18 cellular contexts compared by ENCODE assay signal in genomic region chr9:11199335-11199734, GRCh38.
A peak's percentile ranks its signal among the peaks of the same experiment; 100 is the strongest.
DNase-seq lines count a peak whose midpoint lies in the region; ATAC-seq and TF ChIP-seq lines count a peak whose summit lies in the region.
"Had no signal": no experiment of that assay in that cellular context is flagged by ENCODE, and none has a peak within 500 bp of the region (broad histone marks: within the 10 kb centered on the region; RNA-seq: fewer than 3 reads in every experiment).

No MANE protein-coding gene starts in this region.

- H3K9me3 ChIP-seq in neuronal stem cell (replicated peaks in 1 of 2; ENCODE audit: control insufficient read depth in 2 of 2, insufficient read depth in 1 of 2, low read depth in 1 of 2, low read length in 2 of 2) = no peaks in the 10 kb centered on the region
- H3K9me3 ChIP-seq in CD8-positive, alpha-beta memory T cell (ENCODE audit: low read length) = no peaks in the 10 kb centered on the region
- H3K9me3 ChIP-seq: BE2C had no signal

- H3K4me1 Mint-ChIP-seq in glutamatergic neuron (ENCODE audit: low read depth, unreplicated experiment) = peaks cover 22% of the 10 kb centered on the region
- H3K4me1 Mint-ChIP-seq in CD8-positive, alpha-beta memory T cell = no peaks in the 10 kb centered on the region
- no peaks in the 10 kb centered on the region for H3K4me1 Mint-ChIP-seq in T-cell
- H3K4me1 Mint-ChIP-seq: CD4-positive, alpha-beta memory T cell; IgD-negative memory B cell had no signal

- no peak overlapping the region for H2BK12ac ChIP-seq in neuronal stem cell (ENCODE audit: low read length)

- H3K36me3 ChIP-seq in H7 (replicated peaks; ENCODE audit: control insufficient read depth, insufficient read depth, low read length) (no peaks in the 10 kb centered on the region), neuronal stem cell (replicated peaks in 1 of 2; ENCODE audit: control insufficient read depth in 2 of 2, insufficient read depth in 2 of 2, low read length in 2 of 2) (no peaks in the 10 kb centered on the region)
- H3K36me3 ChIP-seq in CD8-positive, alpha-beta memory T cell (ENCODE audit: insufficient read depth, low read length) = no peaks in the 10 kb centered on the region
- H3K36me3 ChIP-seq: BE2C had no signal

- H3K4me3 ChIP-seq in H7 (ENCODE audit: insufficient read depth, low read depth, low read length) (no peak overlapping the region), neuronal stem cell (ENCODE audit: low read length in 2 of 2) (no peak overlapping the region)
- no peak overlapping the region for H3K4me3 ChIP-seq in CD8-positive, alpha-beta memory T cell (ENCODE audit: low read length)

- H3K14ac ChIP-seq in neuronal stem cell (ENCODE audit: low read length) = no peak overlapping the region

- no peak overlapping the region for H2BK120ac ChIP-seq in neuronal stem cell (ENCODE audit: low read depth, low read length)

- no peak overlapping the region for H3K18ac ChIP-seq in neuronal stem cell (ENCODE audit: low read length)

- H3K79me1 ChIP-seq in neuronal stem cell (ENCODE audit: low read depth, low read length) = no peaks in the 10 kb centered on the region

- H3K9ac ChIP-seq in neuronal stem cell (ENCODE audit: low read depth, low read length, poor library complexity) = no peak overlapping the region

- no CpG with 5 or more reads among the region's 2 CpGs for WGBS in neuronal stem cell (ENCODE audit: extremely low coverage in 2 of 2, insufficient read length in 2 of 2, insufficient replicate concordance in 1 of 2), 2 donors

- H3K9me3 Mint-ChIP-seq in glutamatergic neuron (ENCODE audit: unreplicated experiment) = peaks cover 6% of the 10 kb centered on the region
- H3K9me3 Mint-ChIP-seq in CD8-positive, alpha-beta memory T cell = peaks cover 5 to 37% (median 14%) of the 10 kb centered on the region in 5 donors
- H3K9me3 Mint-ChIP-seq in T-cell = peaks cover 16 to 21% (median 16%) of the 10 kb centered on the region in 3 donors

- ATAC-seq in HG03342 (IDR thresholded peaks at IDR 0.05; ENCODE audit: unreplicated experiment) (no peak), T-cell (replicated peaks in 1 of 4) (no peak), GM21717 (IDR thresholded peaks at IDR 0.05; ENCODE audit: unreplicated experiment) (no peak)
- ATAC-seq: HCT116, Panc1 had no signal

- H3K23ac ChIP-seq in neuronal stem cell (ENCODE audit: low read depth, low read length, poor library complexity) = no peak overlapping the region

- no peak overlapping the region for H3K27ac ChIP-seq in neuronal stem cell (replicated peaks; ENCODE audit: low read length)
- H3K27ac ChIP-seq in CD8-positive, alpha-beta memory T cell (ENCODE audit: low read depth, low read length) = no peak overlapping the region
- H3K27ac ChIP-seq: HL-60 had no signal

- H3K27ac Mint-ChIP-seq in glutamatergic neuron (ENCODE audit: unreplicated experiment) = peak overlapping the region; percentile 90
- no peak overlapping the region for H3K27ac Mint-ChIP-seq in CD8-positive, alpha-beta memory T cell
- H3K27ac Mint-ChIP-seq in T-cell = no peak overlapping the region
- H3K27ac Mint-ChIP-seq: CD4-positive, alpha-beta memory T cell; IgD-negative memory B cell had no signal

- no peaks in the 10 kb centered on the region for H3K4me1 ChIP-seq in neuronal stem cell (ENCODE audit: control insufficient read depth in 2 of 2, insufficient read depth in 1 of 2, low read depth in 1 of 2, low read length in 2 of 2)
- no peaks in the 10 kb centered on the region for H3K4me1 ChIP-seq in CD8-positive, alpha-beta memory T cell (ENCODE audit: insufficient read depth, low read length)
- H3K4me1 ChIP-seq: BE2C had no signal

- H3K36me3 Mint-ChIP-seq in glutamatergic neuron (ENCODE audit: unreplicated experiment) (no peaks in the 10 kb centered on the region), T-cell (no peaks in the 10 kb centered on the region)
- H3K36me3 Mint-ChIP-seq in CD8-positive, alpha-beta memory T cell = no peaks in the 10 kb centered on the region

- CTCF ChIA-PET in CD8-positive, alpha-beta memory T cell (lab: Charles Lee) = no interaction called here
- CTCF ChIA-PET in T-cell (lab: Charles Lee) = no interaction called here

- H4K91ac ChIP-seq in neuronal stem cell (ENCODE audit: low read depth, low read length, poor library complexity) = no peak overlapping the region

- DNase-seq in H7 = peak; percentile 48
- peak; percentile 96 to 98 for DNase-seq in NCI-H446 (lab: John Stamatoyannopoulos, UW)
- peak; percentile 57 for DNase-seq in glutamatergic neuron
- DNase-seq in neuronal stem cell (ENCODE audit: low spot score) = peak; percentile 2
- no peak for DNase-seq in CD8-positive, alpha-beta memory T cell
- no peak for DNase-seq in T-cell
- DNase-seq: BE2C; CD4-positive, alpha-beta memory T cell; GF-D8; NCI-H1105; NCI-H187; NCI-H526 had no signal

- H2BK15ac ChIP-seq in neuronal stem cell (ENCODE audit: low read length) = no peak overlapping the region

- H3K4me3 Mint-ChIP-seq in glutamatergic neuron (ENCODE audit: unreplicated experiment) (peak overlapping the region; percentile 19), T-cell (no peak overlapping the region)
- no peak overlapping the region for H3K4me3 Mint-ChIP-seq in CD8-positive, alpha-beta memory T cell
- H3K4me3 Mint-ChIP-seq: IgD-negative memory B cell had no signal

- H3K4ac ChIP-seq in neuronal stem cell (ENCODE audit: low read length) = no peak overlapping the region

- H3K4me2 ChIP-seq in neuronal stem cell (ENCODE audit: insufficient read depth, low read length, poor library complexity, severe bottlenecking) = no peak overlapping the region

- no peak overlapping the region for H4K8ac ChIP-seq in neuronal stem cell (ENCODE audit: low read depth, low read length)

- peaks cover 6% of the 10 kb centered on the region for H3K27me3 Mint-ChIP-seq in glutamatergic neuron (ENCODE audit: unreplicated experiment)
- no peaks in the 10 kb centered on the region for H3K27me3 Mint-ChIP-seq in CD8-positive, alpha-beta memory T cell
- H3K27me3 Mint-ChIP-seq in T-cell = no peaks in the 10 kb centered on the region
- H3K27me3 Mint-ChIP-seq: CD4-positive, alpha-beta memory T cell; IgD-negative memory B cell had no signal

- POLR2A ChIA-PET in CD8-positive, alpha-beta memory T cell (lab: Charles Lee) = no interaction called here
- POLR2A ChIA-PET in T-cell (lab: Charles Lee) = no interaction called here

- H2AFZ ChIP-seq in neuronal stem cell (ENCODE audit: low read length) = no peak overlapping the region

- H3K27me3 ChIP-seq in H7 (ENCODE audit: control insufficient read depth, insufficient read depth, low read length) (no peaks in the 10 kb centered on the region), neuronal stem cell (ENCODE audit: control insufficient read depth in 3 of 3, insufficient read depth in 3 of 3, low read depth in 1 of 3, low read length in 3 of 3) (no peaks in the 10 kb centered on the region)
- H3K27me3 ChIP-seq in CD8-positive, alpha-beta memory T cell (ENCODE audit: insufficient read depth, low read length, poor library complexity, severe bottlenecking) = no peaks in the 10 kb centered on the region
- H3K27me3 ChIP-seq: BE2C had no signal

- H2AK5ac ChIP-seq in neuronal stem cell (ENCODE audit: low read depth, low read length) = no peak overlapping the region

- H2BK5ac ChIP-seq in neuronal stem cell (ENCODE audit: low read length) = no peak overlapping the region

- TF ChIP-seq CTCF in glutamatergic neuron (IDR thresholded peaks at IDR 0.05; ENCODE audit: partially characterized antibody, unreplicated experiment) = no peak

Comparison
In these comparisons a context has a peak if more than half of its experiments do, and no peak if none do; other contexts are left out.
1. DNase-seq: peak in H7 (single experiment), NCI-H446 (2 of 2), glutamatergic neuron (single experiment) and neuronal stem cell (single experiment); none in CD8-positive, alpha-beta memory T cell (0 of 5) and T-cell (0 of 34).